Comparison of ENCODE assay signal across 15 cellular contexts in genomic region chr11:62566247-62566646, GRCh38. TPM values are rescaled to one million over a fixed set of nuclear protein-coding genes. Genes with fewer than 3 reads are reported as not detected.
A peak's percentile ranks its signal among the peaks of the same experiment; 100 is the strongest.
DNase-seq lines count a peak whose midpoint lies in the region; ATAC-seq, FAIRE-seq and TF ChIP-seq lines count a peak whose summit lies in the region.
"Had no signal": no experiment of that assay in that cellular context is flagged by ENCODE, and none has a peak within 500 bp of the region (broad histone marks: within the 10 kb centered on the region; RNA-seq: fewer than 3 reads in every experiment).

No MANE protein-coding gene starts in this region.

- H3K9ac ChIP-seq in HepG2 (ENCODE audit: insufficient read depth, low read depth, low read length) = no peak overlapping the region

- TF ChIP-seq RAD21 in A549 (conservative IDR thresholded peaks at IDR 0.05 in 1 of 2, IDR thresholded peaks at IDR 0.05 in 1 of 2) (no peak), HepG2 (CRISPR knock-in tag; IDR thresholded peaks at IDR 0.05) (no peak)

- H3K4me1 ChIP-seq in A549 (peaks cover 79% of the 10 kb centered on the region), HepG2 (ENCODE audit: insufficient read depth, low read length) (peaks cover 83% of the 10 kb centered on the region)
- H3K4me1 ChIP-seq in CD8-positive, alpha-beta memory T cell (ENCODE audit: insufficient read depth, low read length) = peaks cover 2% of the 10 kb centered on the region

- TF ChIP-seq EP300 in A549 (IDR thresholded peaks at IDR 0.05) (no peak), HepG2 (IDR thresholded peaks at IDR 0.05; ENCODE audit: low read depth in 2 of 2, low read length in 2 of 2) (no peak), HepG2 (CRISPR knock-in tag; IDR thresholded peaks at IDR 0.05; ENCODE audit: borderline replicate concordance) (no peak)

- no peak overlapping the region for H3K4me3 Mint-ChIP-seq in CD8-positive, alpha-beta memory T cell
- no peak overlapping the region for H3K4me3 Mint-ChIP-seq in activated CD4-positive, alpha-beta memory T cell treated with anti-CD3 and anti-CD28 coated beads for 36 hours

- WGBS in A549 (ENCODE audit: missing lambda C conversion rate) = 93% methylated on average over 8 of the region's 8 CpGs
- 95% methylated on average over 8 of the region's 8 CpGs for WGBS in HepG2 (ENCODE audit: low lambda C conversion rate)

- no peaks in the 10 kb centered on the region for H3K9me3 Mint-ChIP-seq in CD8-positive, alpha-beta memory T cell
- no peaks in the 10 kb centered on the region for H3K9me3 Mint-ChIP-seq in activated CD4-positive, alpha-beta memory T cell treated with anti-CD3 and anti-CD28 coated beads for 36 hours

- H3K27ac ChIP-seq in A549 (no peak overlapping the region), HepG2 (ENCODE audit: extremely low read length, insufficient read depth, low read length) (no peak overlapping the region)
- H3K27ac ChIP-seq in CD8-positive, alpha-beta memory T cell (ENCODE audit: low read depth, low read length) = no peak overlapping the region

- DNase-seq in A549 (ENCODE audit: low read depth in 1 of 2, low spot score in 1 of 2) = no peak
- no peak for DNase-seq in CD8-positive, alpha-beta memory T cell
- DNase-seq in activated CD4-positive, alpha-beta memory T cell treated with anti-CD3 and anti-CD28 coated beads for 36 hours = no peak
- no peak for DNase-seq in HepG2 (ENCODE audit: low spot score)
- no peak for DNase-seq in 8988T
- no peak for DNase-seq in nucleus accumbens (lab: John Stamatoyannopoulos, UW)
- DNase-seq: amniotic stem cell; C1 segment of cervical spinal cord; MV-4-11; NCI-H2171; stimulated activated naive CD4-positive, alpha-beta T cell treated with Interleukin-2 at 50 U/mL for 16 hours; uterus had no signal

- peaks cover 41% of the 10 kb centered on the region for H3K36me3 ChIP-seq in CD8-positive, alpha-beta memory T cell (ENCODE audit: insufficient read depth, low read length)
- H3K36me3 ChIP-seq in HepG2 (replicated peaks in 1 of 2; ENCODE audit: control insufficient read depth in 1 of 2, insufficient read depth in 2 of 2, low read length in 2 of 2) = peaks cover 10 to 74% of the 10 kb centered on the region in 2 experiments
- H3K36me3 ChIP-seq: uterus had no signal

- H3K4me1 Mint-ChIP-seq in CD8-positive, alpha-beta memory T cell = peaks cover 27 to 49% (median 49%) of the 10 kb centered on the region in 3 donors
- H3K4me1 Mint-ChIP-seq in activated CD4-positive, alpha-beta memory T cell treated with anti-CD3 and anti-CD28 coated beads for 36 hours (ENCODE audit: low read depth) = peaks cover 59% of the 10 kb centered on the region

- H3K9me3 ChIP-seq in A549 (no peaks in the 10 kb centered on the region), HepG2 (ENCODE audit: low read length) (no peaks in the 10 kb centered on the region)
- no peaks in the 10 kb centered on the region for H3K9me3 ChIP-seq in CD8-positive, alpha-beta memory T cell (ENCODE audit: low read length)
- H3K9me3 ChIP-seq: uterus had no signal

- H3K4me3 ChIP-seq in A549 (no peak overlapping the region), HepG2 (replicated peaks in 1 of 3; ENCODE audit: insufficient read depth in 1 of 3, low read depth in 2 of 3, low read length in 3 of 3) (no peak overlapping the region)
- H3K4me3 ChIP-seq in CD8-positive, alpha-beta memory T cell (ENCODE audit: low read length) = no peak overlapping the region
- H3K4me3 ChIP-seq: skin epidermis, uterus had no signal

- H3K27ac Mint-ChIP-seq in CD8-positive, alpha-beta memory T cell = peak overlapping the region in 6 of 8 donors; percentile 33 to 90 (median 62)
- H3K27ac Mint-ChIP-seq in activated CD4-positive, alpha-beta memory T cell treated with anti-CD3 and anti-CD28 coated beads for 36 hours = peak overlapping the region; percentile 59

- H2AFZ ChIP-seq in HepG2 (ENCODE audit: low read length) = no peak overlapping the region

- FAIRE-seq in A549 (lab: Jason Lieb, UNC) (no peak), HepG2 (lab: Jason Lieb, UNC) (no peak)
- FAIRE-seq: colon had no signal

- in situ Hi-C loops in HepG2 (cut with HindIII; ENCODE audit: extremely low pct_ligation_motif_present, low pct_unique_long_range_greater_than_20kb) = no loop called here

- TF ChIP-seq CTCF in A549 (IDR thresholded peaks at IDR 0.05) = no peak
- TF ChIP-seq CTCF in HepG2 (CRISPR knock-in tag; IDR thresholded peaks at IDR 0.05) = no peak

- H3K4me2 ChIP-seq in A549 = peak overlapping the region; percentile 19
- H3K4me2 ChIP-seq in HepG2 (ENCODE audit: low read depth, low read length) = no peak overlapping the region

- H3K27me3 ChIP-seq in CD8-positive, alpha-beta memory T cell (ENCODE audit: insufficient read depth, low read length, poor library complexity, severe bottlenecking) = no peaks in the 10 kb centered on the region
- no peaks in the 10 kb centered on the region for H3K27me3 ChIP-seq in HepG2 (ENCODE audit: control insufficient read depth in 1 of 2, insufficient read depth in 2 of 2, low read length in 2 of 2)
- H3K27me3 ChIP-seq: uterus had no signal

- H3K27me3 Mint-ChIP-seq in CD8-positive, alpha-beta memory T cell = no peaks in the 10 kb centered on the region
- no peaks in the 10 kb centered on the region for H3K27me3 Mint-ChIP-seq in activated CD4-positive, alpha-beta memory T cell treated with anti-CD3 and anti-CD28 coated beads for 36 hours

- TF ChIP-seq POLR2A in A549 (IDR thresholded peaks at IDR 0.05; ENCODE audit: low read length) (no peak), HepG2 (IDR thresholded peaks at IDR 0.05; ENCODE audit: insufficient read depth in 1 of 2, low read depth in 2 of 2, low read length in 2 of 2) (no peak)

- H3K36me3 Mint-ChIP-seq in CD8-positive, alpha-beta memory T cell = peaks cover 14 to 75% (median 21%) of the 10 kb centered on the region in 3 donors
- H3K36me3 Mint-ChIP-seq in activated CD4-positive, alpha-beta memory T cell treated with anti-CD3 and anti-CD28 coated beads for 36 hours = peaks cover 61% of the 10 kb centered on the region

- peaks cover 16% of the 10 kb centered on the region for H4K20me1 ChIP-seq in HepG2 (ENCODE audit: insufficient read depth, low read length)

- intact Hi-C loops in activated CD4-positive, alpha-beta memory T cell treated with anti-CD3 and anti-CD28 coated beads for 36 hours (cut with micrococcal nuclease) = no loop called here
- intact Hi-C loops in HepG2 (cut with micrococcal nuclease; ENCODE audit: unreplicated experiment) = no loop called here

- no TSS peak for BruUV-seq in HepG2 (replicated peaks; lab: Mats Ljungman, UMichigan)

- POLR2A ChIA-PET in A549 (lab: Yijun Ruan, JAX) = interaction anchor here (1.2 to 1.4 kb wide), 3 partner anchors 9 to 25 kb away, joined by 3 to 4 read pairs (median 3); partner anchors contain the start of gene TUT1
- POLR2A ChIA-PET in CD8-positive, alpha-beta memory T cell (lab: Charles Lee) = no interaction called here
- POLR2A ChIA-PET in activated CD4-positive, alpha-beta memory T cell treated with anti-CD3 and anti-CD28 coated beads for 36 hours (lab: Charles Lee) = interaction anchor here (1.0 to 1.9 kb wide), 4 partner anchors 9 to 105 kb away, joined by 3 to 10 read pairs (median 4); partner anchors contain the start of genes LBHD1, TUT1 and UQCC3
- POLR2A ChIA-PET in HepG2 (lab: Yijun Ruan, JAX) = interaction anchor here (1.1 to 2.2 kb wide), 3 partner anchors 8 to 99 kb away, joined by 3 to 18 read pairs (median 15); partner anchors contain the start of genes C11orf98, CSKMT, EEF1G and TUT1

- no peak for ATAC-seq in A549
- peak; percentile 21; the same call in 2 of the 3 replicates for ATAC-seq in HepG2
- no peak for ATAC-seq in GM19351 (IDR thresholded peaks at IDR 0.05; ENCODE audit: unreplicated experiment)

- CTCF ChIA-PET in A549 (lab: Yijun Ruan, JAX) (interaction anchor here (1.0 to 4.1 kb wide), 9 partner anchors 9 to 171 kb away, joined by 3 to 26 read pairs (median 5); no protein-coding TSS in a partner anchor), HepG2 (lab: Yijun Ruan, JAX; ENCODE audit: low intra/inter-chr PET ratio, low total read pairs) (no interaction called here)
- CTCF ChIA-PET in CD8-positive, alpha-beta memory T cell (lab: Charles Lee) = interaction anchor here (1.1 to 4.7 kb wide), 5 partner anchors 8 to 173 kb away, joined by 3 to 27 read pairs (median 6); no protein-coding TSS in a partner anchor
- CTCF ChIA-PET in activated CD4-positive, alpha-beta memory T cell treated with anti-CD3 and anti-CD28 coated beads for 36 hours (lab: Charles Lee) = interaction anchor here (0.9 to 3.2 kb wide), 6 partner anchors 8 to 220 kb away, joined by 3 to 19 read pairs (median 5); no protein-coding TSS in a partner anchor

- peaks cover 41% of the 10 kb centered on the region for H3K79me2 ChIP-seq in HepG2 (ENCODE audit: insufficient read depth, low read length)

RNA-seq across cellular contexts. Expression of gene EEF1G, which starts 7.4 kb away (rescaled TPM):
- polyA plus RNA-seq in A549 (2011; rRNA removed) = 1,728 and 1,795 TPM in 2 replicates
- 1,512 and 1,621 TPM in 2 replicates for polyA plus RNA-seq in A549 (2012; cell fraction: cytosol; rRNA removed)
- polyA plus RNA-seq in A549 (2012; cell fraction: nucleus; rRNA removed) = 865 and 1,060 TPM in 2 replicates
- 1,570 to 1,588 TPM (median 1,580 TPM) in 3 replicates for polyA plus RNA-seq in A549 (2017; fragmentation: RNase III; extraction: RNeasy Plus Mini Kit Qiagen cat#74134 plus additional on column Dnase treatment)
- 1,998 and 2,695 TPM in 2 replicates for polyA minus RNA-seq in A549 (2011; rRNA and poly(A)+ RNA removed)
- 1,000 to 10,000 TPM; 1,800 to 1,846 TPM for total RNA-seq in CD8-positive, alpha-beta memory T cell
- 1,157 TPM for polyA plus RNA-seq in CD8-positive, alpha-beta memory T cell
- total RNA-seq in activated CD4-positive, alpha-beta memory T cell treated with anti-CD3 and anti-CD28 coated beads for 36 hours = 1,000 to 10,000 TPM; 1,956 to 1,989 TPM
- total RNA-seq in HepG2 (2016; rRNA removed; fragmentation: Illumina TruSeq; extraction: Trizol) = 1,787 and 2,092 TPM in 2 replicates
- total RNA-seq in HepG2 (2016; cell fraction: cytosol; rRNA removed; fragmentation: Illumina TruSeq; extraction: Trizol; ENCODE audit: low read depth) = 2,019 and 2,497 TPM in 2 replicates
- total RNA-seq in HepG2 (2016; cell fraction: insoluble cytoplasmic fraction; rRNA removed; fragmentation: Illumina TruSeq; extraction: Trizol) = 1,856 and 2,038 TPM in 2 replicates
- 4,333 and 4,899 TPM in 2 replicates for total RNA-seq in HepG2 (2016; cell fraction: membrane; rRNA removed; fragmentation: Illumina TruSeq; extraction: Trizol)
- 776 and 846 TPM in 2 replicates for total RNA-seq in HepG2 (2016; cell fraction: nucleus; rRNA removed; fragmentation: Illumina TruSeq; extraction: Trizol)
- 1,819 and 2,144 TPM in 2 replicates for polyA plus RNA-seq in HepG2 (2011; rRNA removed)
- polyA plus RNA-seq in HepG2 (2011; cell fraction: cytosol; rRNA removed) = 2,392 and 2,528 TPM in 2 replicates
- 525 and 588 TPM in 2 replicates for polyA plus RNA-seq in HepG2 (2011; cell fraction: nucleus; rRNA removed)
- 1,720 and 1,805 TPM in 2 replicates for polyA plus RNA-seq in HepG2 (2012)
- polyA plus RNA-seq in HepG2 (2016; cell fraction: cytosol; fragmentation: Illumina TruSeq; extraction: Trizol; ENCODE audit: low read depth) = 2,631 and 2,980 TPM in 2 replicates
- 2,163 and 2,164 TPM in 2 replicates for polyA plus RNA-seq in HepG2 (2016; cell fraction: insoluble cytoplasmic fraction; fragmentation: Illumina TruSeq; extraction: Trizol; ENCODE audit: low read depth)
- polyA plus RNA-seq in HepG2 (2016; cell fraction: membrane; fragmentation: Illumina TruSeq; extraction: Trizol; ENCODE audit: low read depth) = 4,391 and 4,816 TPM in 2 replicates
- 1,221 and 1,290 TPM in 2 replicates for polyA plus RNA-seq in HepG2 (2016; cell fraction: nucleus; fragmentation: Illumina TruSeq; extraction: Trizol; ENCODE audit: insufficient read depth, low read depth)
- polyA minus RNA-seq in HepG2 (2011; rRNA and poly(A)+ RNA removed; ENCODE audit: low replicate concordance) = 1,467 and 2,851 TPM in 2 replicates
- 835 and 903 TPM in 2 replicates for polyA minus RNA-seq in HepG2 (2011; cell fraction: cytosol; rRNA and poly(A)+ RNA removed)
- polyA minus RNA-seq in HepG2 (2011; cell fraction: nucleus; rRNA and poly(A)+ RNA removed) = 177 and 251 TPM in 2 replicates

RNA-seq across cellular contexts. Expression of gene AHNAK, which starts 19.6 kb away (rescaled TPM):
- polyA plus RNA-seq in A549 (2011; rRNA removed) (82.0 and 98.0 TPM in 2 replicates), A549 (2017; fragmentation: RNase III; extraction: RNeasy Plus Mini Kit Qiagen cat#74134 plus additional on column Dnase treatment) (41.5 to 62.9 TPM (median 43.3 TPM) in 3 replicates), HepG2 (2011; rRNA removed) (22.8 and 23.4 TPM in 2 replicates)
- 26.1 and 27.2 TPM in 2 replicates for polyA plus RNA-seq in A549 (2012; cell fraction: cytosol; rRNA removed)
- 55.0 and 96.0 TPM in 2 replicates for polyA plus RNA-seq in A549 (2012; cell fraction: nucleus; rRNA removed)
- 179 and 182 TPM in 2 replicates for polyA minus RNA-seq in A549 (2011; rRNA and poly(A)+ RNA removed)
- 100 to 1,000 TPM; 187 to 193 TPM for total RNA-seq in CD8-positive, alpha-beta memory T cell
- 125 TPM for polyA plus RNA-seq in CD8-positive, alpha-beta memory T cell
- total RNA-seq in activated CD4-positive, alpha-beta memory T cell treated with anti-CD3 and anti-CD28 coated beads for 36 hours = 10 to 100 TPM; 83.7 to 85.2 TPM
- 25.0 and 40.6 TPM in 2 replicates for total RNA-seq in HepG2 (2016; rRNA removed; fragmentation: Illumina TruSeq; extraction: Trizol)
- 2.9 and 3.7 TPM in 2 replicates for total RNA-seq in HepG2 (2016; cell fraction: cytosol; rRNA removed; fragmentation: Illumina TruSeq; extraction: Trizol; ENCODE audit: low read depth)
- total RNA-seq in HepG2 (2016; cell fraction: insoluble cytoplasmic fraction; rRNA removed; fragmentation: Illumina TruSeq; extraction: Trizol) = 23.2 and 34.7 TPM in 2 replicates
- total RNA-seq in HepG2 (2016; cell fraction: membrane; rRNA removed; fragmentation: Illumina TruSeq; extraction: Trizol) = 6.6 and 7.4 TPM in 2 replicates
- total RNA-seq in HepG2 (2016; cell fraction: nucleus; rRNA removed; fragmentation: Illumina TruSeq; extraction: Trizol) = 76.4 and 80.4 TPM in 2 replicates
- 14.7 and 20.1 TPM in 2 replicates for polyA plus RNA-seq in HepG2 (2011; cell fraction: cytosol; rRNA removed)
- 57.1 and 57.5 TPM in 2 replicates for polyA plus RNA-seq in HepG2 (2011; cell fraction: nucleus; rRNA removed)
- 55.5 and 61.9 TPM in 2 replicates for polyA plus RNA-seq in HepG2 (2012)
- 0.98 and 1.1 TPM in 2 replicates for polyA plus RNA-seq in HepG2 (2016; cell fraction: cytosol; fragmentation: Illumina TruSeq; extraction: Trizol; ENCODE audit: low read depth)
- polyA plus RNA-seq in HepG2 (2016; cell fraction: insoluble cytoplasmic fraction; fragmentation: Illumina TruSeq; extraction: Trizol; ENCODE audit: low read depth) = 11.6 and 12.9 TPM in 2 replicates
- 2.0 and 2.1 TPM in 2 replicates for polyA plus RNA-seq in HepG2 (2016; cell fraction: membrane; fragmentation: Illumina TruSeq; extraction: Trizol; ENCODE audit: low read depth)
- 33.5 and 38.4 TPM in 2 replicates for polyA plus RNA-seq in HepG2 (2016; cell fraction: nucleus; fragmentation: Illumina TruSeq; extraction: Trizol; ENCODE audit: insufficient read depth, low read depth)
- 99.6 and 234 TPM in 2 replicates for polyA minus RNA-seq in HepG2 (2011; rRNA and poly(A)+ RNA removed; ENCODE audit: low replicate concordance)
- 122 and 157 TPM in 2 replicates for polyA minus RNA-seq in HepG2 (2011; cell fraction: cytosol; rRNA and poly(A)+ RNA removed)
- 192 and 213 TPM in 2 replicates for polyA minus RNA-seq in HepG2 (2011; cell fraction: nucleus; rRNA and poly(A)+ RNA removed)

RNA-seq across cellular contexts. Expression of gene TUT1, which starts 25.1 kb away (rescaled TPM):
- polyA plus RNA-seq in A549 (2011; rRNA removed) (12.9 and 15.5 TPM in 2 replicates), A549 (2017; fragmentation: RNase III; extraction: RNeasy Plus Mini Kit Qiagen cat#74134 plus additional on column Dnase treatment) (9.9 to 11.7 TPM (median 11.1 TPM) in 3 replicates), HepG2 (2011; rRNA removed) (14.3 and 17.5 TPM in 2 replicates)
- 8.9 and 9.9 TPM in 2 replicates for polyA plus RNA-seq in A549 (2012; cell fraction: cytosol; rRNA removed)
- 30.4 and 31.6 TPM in 2 replicates for polyA plus RNA-seq in A549 (2012; cell fraction: nucleus; rRNA removed)
- 9.4 and 11.7 TPM in 2 replicates for polyA minus RNA-seq in A549 (2011; rRNA and poly(A)+ RNA removed)
- 10 to 100 TPM; 30.8 to 32.7 TPM for total RNA-seq in CD8-positive, alpha-beta memory T cell
- polyA plus RNA-seq in CD8-positive, alpha-beta memory T cell = 13.7 TPM
- total RNA-seq in activated CD4-positive, alpha-beta memory T cell treated with anti-CD3 and anti-CD28 coated beads for 36 hours = 10 to 100 TPM; 32.7 to 34.2 TPM
- total RNA-seq in HepG2 (2016; rRNA removed; fragmentation: Illumina TruSeq; extraction: Trizol) = 8.5 and 9.7 TPM in 2 replicates
- 2.2 and 4.6 TPM in 2 replicates for total RNA-seq in HepG2 (2016; cell fraction: cytosol; rRNA removed; fragmentation: Illumina TruSeq; extraction: Trizol; ENCODE audit: low read depth)
- 6.9 and 10.1 TPM in 2 replicates for total RNA-seq in HepG2 (2016; cell fraction: insoluble cytoplasmic fraction; rRNA removed; fragmentation: Illumina TruSeq; extraction: Trizol)
- total RNA-seq in HepG2 (2016; cell fraction: membrane; rRNA removed; fragmentation: Illumina TruSeq; extraction: Trizol) = 3.7 and 6.0 TPM in 2 replicates
- total RNA-seq in HepG2 (2016; cell fraction: nucleus; rRNA removed; fragmentation: Illumina TruSeq; extraction: Trizol) = 8.1 and 9.3 TPM in 2 replicates
- 6.3 and 8.4 TPM in 2 replicates for polyA plus RNA-seq in HepG2 (2011; cell fraction: cytosol; rRNA removed)
- 43.5 and 52.1 TPM in 2 replicates for polyA plus RNA-seq in HepG2 (2011; cell fraction: nucleus; rRNA removed)
- polyA plus RNA-seq in HepG2 (2012) = 13.1 and 14.1 TPM in 2 replicates
- 2.4 and 2.7 TPM in 2 replicates for polyA plus RNA-seq in HepG2 (2016; cell fraction: cytosol; fragmentation: Illumina TruSeq; extraction: Trizol; ENCODE audit: low read depth)
- 7.0 and 9.3 TPM in 2 replicates for polyA plus RNA-seq in HepG2 (2016; cell fraction: insoluble cytoplasmic fraction; fragmentation: Illumina TruSeq; extraction: Trizol; ENCODE audit: low read depth)
- polyA plus RNA-seq in HepG2 (2016; cell fraction: membrane; fragmentation: Illumina TruSeq; extraction: Trizol; ENCODE audit: low read depth) = 3.7 and 4.0 TPM in 2 replicates
- 25.7 TPM in 2 replicates for polyA plus RNA-seq in HepG2 (2016; cell fraction: nucleus; fragmentation: Illumina TruSeq; extraction: Trizol; ENCODE audit: insufficient read depth, low read depth)
- 12.6 and 15.7 TPM in 2 replicates for polyA minus RNA-seq in HepG2 (2011; rRNA and poly(A)+ RNA removed; ENCODE audit: low replicate concordance)
- polyA minus RNA-seq in HepG2 (2011; cell fraction: cytosol; rRNA and poly(A)+ RNA removed) = 4.7 and 8.8 TPM in 2 replicates
- 3.9 and 9.4 TPM in 2 replicates for polyA minus RNA-seq in HepG2 (2011; cell fraction: nucleus; rRNA and poly(A)+ RNA removed)

RNA-seq across cellular contexts. Expression of gene MTA2, which starts 35.4 kb away (rescaled TPM):
- polyA plus RNA-seq in A549 (2011; rRNA removed) (21.8 and 44.3 TPM in 2 replicates), A549 (2017; fragmentation: RNase III; extraction: RNeasy Plus Mini Kit Qiagen cat#74134 plus additional on column Dnase treatment) (79.3 to 85.0 TPM (median 84.5 TPM) in 3 replicates), HepG2 (2011; rRNA removed) (14.0 and 16.8 TPM in 2 replicates)
- 12.5 and 16.1 TPM in 2 replicates for polyA plus RNA-seq in A549 (2012; cell fraction: cytosol; rRNA removed)
- 25.7 and 48.5 TPM in 2 replicates for polyA plus RNA-seq in A549 (2012; cell fraction: nucleus; rRNA removed)
- polyA minus RNA-seq in A549 (2011; rRNA and poly(A)+ RNA removed) = 74.7 and 80.5 TPM in 2 replicates
- 100 to 1,000 TPM; 248 to 263 TPM for total RNA-seq in CD8-positive, alpha-beta memory T cell
- 37.4 TPM for polyA plus RNA-seq in CD8-positive, alpha-beta memory T cell
- total RNA-seq in activated CD4-positive, alpha-beta memory T cell treated with anti-CD3 and anti-CD28 coated beads for 36 hours = 100 to 1,000 TPM; 166 to 167 TPM
- total RNA-seq in HepG2 (2016; rRNA removed; fragmentation: Illumina TruSeq; extraction: Trizol) = 58.1 and 70.0 TPM in 2 replicates
- total RNA-seq in HepG2 (2016; cell fraction: cytosol; rRNA removed; fragmentation: Illumina TruSeq; extraction: Trizol; ENCODE audit: low read depth) = 7.1 and 9.5 TPM in 2 replicates
- total RNA-seq in HepG2 (2016; cell fraction: insoluble cytoplasmic fraction; rRNA removed; fragmentation: Illumina TruSeq; extraction: Trizol) = 50.7 and 71.8 TPM in 2 replicates
- total RNA-seq in HepG2 (2016; cell fraction: membrane; rRNA removed; fragmentation: Illumina TruSeq; extraction: Trizol) = 25.5 and 28.8 TPM in 2 replicates
- 47.0 and 57.9 TPM in 2 replicates for total RNA-seq in HepG2 (2016; cell fraction: nucleus; rRNA removed; fragmentation: Illumina TruSeq; extraction: Trizol)
- 9.2 and 10.6 TPM in 2 replicates for polyA plus RNA-seq in HepG2 (2011; cell fraction: cytosol; rRNA removed)
- polyA plus RNA-seq in HepG2 (2011; cell fraction: nucleus; rRNA removed) = 53.6 and 67.6 TPM in 2 replicates
- 30.7 and 30.9 TPM in 2 replicates for polyA plus RNA-seq in HepG2 (2012)
- 4.0 and 4.5 TPM in 2 replicates for polyA plus RNA-seq in HepG2 (2016; cell fraction: cytosol; fragmentation: Illumina TruSeq; extraction: Trizol; ENCODE audit: low read depth)
- 47.2 and 53.8 TPM in 2 replicates for polyA plus RNA-seq in HepG2 (2016; cell fraction: insoluble cytoplasmic fraction; fragmentation: Illumina TruSeq; extraction: Trizol; ENCODE audit: low read depth)
- 12.6 and 14.0 TPM in 2 replicates for polyA plus RNA-seq in HepG2 (2016; cell fraction: membrane; fragmentation: Illumina TruSeq; extraction: Trizol; ENCODE audit: low read depth)
- polyA plus RNA-seq in HepG2 (2016; cell fraction: nucleus; fragmentation: Illumina TruSeq; extraction: Trizol; ENCODE audit: insufficient read depth, low read depth) = 121 and 126 TPM in 2 replicates
- polyA minus RNA-seq in HepG2 (2011; rRNA and poly(A)+ RNA removed; ENCODE audit: low replicate concordance) = 21.5 and 102 TPM in 2 replicates
- polyA minus RNA-seq in HepG2 (2011; cell fraction: cytosol; rRNA and poly(A)+ RNA removed) = 11.9 and 14.7 TPM in 2 replicates
- 37.2 and 50.7 TPM in 2 replicates for polyA minus RNA-seq in HepG2 (2011; cell fraction: nucleus; rRNA and poly(A)+ RNA removed)

RNA-seq across cellular contexts. Expression of gene EML3, which starts 46.3 kb away (rescaled TPM):
- polyA plus RNA-seq in A549 (2011; rRNA removed) (15.2 and 19.7 TPM in 2 replicates), A549 (2017; fragmentation: RNase III; extraction: RNeasy Plus Mini Kit Qiagen cat#74134 plus additional on column Dnase treatment) (21.4 to 28.0 TPM (median 27.2 TPM) in 3 replicates), HepG2 (2011; rRNA removed) (12.3 and 16.6 TPM in 2 replicates)
- 16.7 and 22.6 TPM in 2 replicates for polyA plus RNA-seq in A549 (2012; cell fraction: cytosol; rRNA removed)
- polyA plus RNA-seq in A549 (2012; cell fraction: nucleus; rRNA removed) = 124 and 129 TPM in 2 replicates
- polyA minus RNA-seq in A549 (2011; rRNA and poly(A)+ RNA removed) = 15.4 and 16.7 TPM in 2 replicates
- total RNA-seq in CD8-positive, alpha-beta memory T cell = 100 to 1,000 TPM; 133 to 134 TPM
- polyA plus RNA-seq in CD8-positive, alpha-beta memory T cell = 22.9 TPM
- total RNA-seq in activated CD4-positive, alpha-beta memory T cell treated with anti-CD3 and anti-CD28 coated beads for 36 hours = 100 to 1,000 TPM; 113 to 116 TPM
- 4.6 and 10.6 TPM in 2 replicates for total RNA-seq in HepG2 (2016; rRNA removed; fragmentation: Illumina TruSeq; extraction: Trizol)
- 5.0 and 5.5 TPM in 2 replicates for total RNA-seq in HepG2 (2016; cell fraction: cytosol; rRNA removed; fragmentation: Illumina TruSeq; extraction: Trizol; ENCODE audit: low read depth)
- 4.2 and 9.0 TPM in 2 replicates for total RNA-seq in HepG2 (2016; cell fraction: insoluble cytoplasmic fraction; rRNA removed; fragmentation: Illumina TruSeq; extraction: Trizol)
- total RNA-seq in HepG2 (2016; cell fraction: membrane; rRNA removed; fragmentation: Illumina TruSeq; extraction: Trizol) = 4.8 and 7.0 TPM in 2 replicates
- total RNA-seq in HepG2 (2016; cell fraction: nucleus; rRNA removed; fragmentation: Illumina TruSeq; extraction: Trizol) = 9.2 and 9.5 TPM in 2 replicates
- 7.8 and 7.9 TPM in 2 replicates for polyA plus RNA-seq in HepG2 (2011; cell fraction: cytosol; rRNA removed)
- polyA plus RNA-seq in HepG2 (2011; cell fraction: nucleus; rRNA removed) = 105 and 119 TPM in 2 replicates
- polyA plus RNA-seq in HepG2 (2012) = 14.9 and 16.7 TPM in 2 replicates
- polyA plus RNA-seq in HepG2 (2016; cell fraction: cytosol; fragmentation: Illumina TruSeq; extraction: Trizol; ENCODE audit: low read depth) = 1.3 and 2.0 TPM in 2 replicates
- polyA plus RNA-seq in HepG2 (2016; cell fraction: insoluble cytoplasmic fraction; fragmentation: Illumina TruSeq; extraction: Trizol; ENCODE audit: low read depth) = 6.5 and 7.1 TPM in 2 replicates
- polyA plus RNA-seq in HepG2 (2016; cell fraction: membrane; fragmentation: Illumina TruSeq; extraction: Trizol; ENCODE audit: low read depth) = 2.2 and 2.5 TPM in 2 replicates
- 33.3 and 38.2 TPM in 2 replicates for polyA plus RNA-seq in HepG2 (2016; cell fraction: nucleus; fragmentation: Illumina TruSeq; extraction: Trizol; ENCODE audit: insufficient read depth, low read depth)
- polyA minus RNA-seq in HepG2 (2011; rRNA and poly(A)+ RNA removed; ENCODE audit: low replicate concordance) = 14.6 and 43.9 TPM in 2 replicates
- 3.8 and 6.3 TPM in 2 replicates for polyA minus RNA-seq in HepG2 (2011; cell fraction: cytosol; rRNA and poly(A)+ RNA removed)
- 11.2 and 14.0 TPM in 2 replicates for polyA minus RNA-seq in HepG2 (2011; cell fraction: nucleus; rRNA and poly(A)+ RNA removed)
